Comparison of ENCODE assay signal across 4 cellular contexts in the genomic region with DNA sequence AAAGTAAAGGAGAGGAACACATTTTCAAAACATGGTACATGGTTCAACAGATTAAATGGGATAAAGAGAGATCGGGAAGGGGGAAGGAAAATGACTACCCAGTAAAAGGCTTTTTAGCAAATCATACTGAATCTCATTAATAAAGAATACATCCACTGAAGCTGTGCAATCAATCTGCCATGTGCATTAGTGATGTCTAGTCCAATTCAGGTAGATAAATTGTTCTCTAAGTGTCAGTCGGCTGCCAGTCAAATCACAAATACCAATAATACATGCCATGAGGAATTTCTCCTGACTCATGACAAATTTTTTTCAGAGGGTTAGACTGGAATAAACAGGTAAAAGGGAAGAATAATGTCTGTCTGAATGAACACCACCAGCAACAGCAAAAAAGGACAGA. TPM values are rescaled to one million over a fixed set of nuclear protein-coding genes. Genes with fewer than 3 reads are reported as not detected.
"Had no signal": no experiment of that assay in that cellular context is flagged by ENCODE, and none has a peak within 500 bp of the region (broad histone marks: within the 10 kb centered on the region; RNA-seq: fewer than 3 reads in every experiment).

No MANE protein-coding gene starts in this region.

- ATAC-seq: GM12878 had no signal

- H3K4me3 ChIP-seq: GM12878 had no signal

- DNase-seq: GDM1, GF-D8 had no signal

RNA-seq across cellular contexts. Expression of a gene that starts 22.6 kb away (rescaled TPM):
- total RNA-seq: G401, GM12878 had no signal
